ENCODE assay signal across 9 cellular contexts in the genomic region with DNA sequence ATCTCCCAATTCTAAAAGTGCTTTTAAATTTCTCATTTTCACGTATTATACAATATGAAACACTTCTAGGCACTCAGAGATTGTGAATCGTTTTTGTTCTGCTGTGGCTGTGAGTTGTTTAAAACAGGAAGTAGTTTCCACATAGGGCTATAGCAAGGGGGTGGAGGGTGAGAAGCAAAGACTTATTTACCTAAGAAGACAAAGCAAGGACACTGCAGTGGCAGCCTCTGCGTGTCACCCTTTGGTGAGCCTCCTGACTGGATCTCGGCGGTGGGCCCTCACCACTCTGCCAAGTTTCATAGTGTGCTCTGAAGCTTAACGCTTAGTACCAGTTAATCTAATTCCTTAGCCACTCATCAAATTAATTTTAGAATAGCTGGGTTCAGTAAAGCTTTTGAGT. TPM values are rescaled to one million over a fixed set of nuclear protein-coding genes. Genes with fewer than 3 reads are reported as not detected.
DNase-seq lines count a peak whose midpoint lies in the region; ATAC-seq and TF ChIP-seq lines count a peak whose summit lies in the region.
"Had no signal": no experiment of that assay in that cellular context is flagged by ENCODE, and none has a peak within 500 bp of the region (broad histone marks: within the 10 kb centered on the region; RNA-seq: fewer than 3 reads in every experiment).

No MANE protein-coding gene starts in this region.

- no peak for DNase-seq in activated naive CD8-positive, alpha-beta T cell treated with anti-CD3 and anti-CD28 coated beads, Interleukin-2, amount 10 ng/mL, durations not matched to agents 7 days and 5 days
- no peak for DNase-seq in activated naive CD8-positive, alpha-beta T cell treated with anti-CD3 and anti-CD28 coated beads for 36 hours
- peak; percentile 63 for DNase-seq in OCI-M1 (lab: John Stamatoyannopoulos, UW)
- DNase-seq in upper lobe of right lung, result no peak
- DNase-seq in NCI-H187 (lab: John Stamatoyannopoulos, UW), result no peak
- DNase-seq in NCI-H524 (lab: John Stamatoyannopoulos, UW), result no peak
- DNase-seq in nephron progenitor cell, result no peak

- no peak overlapping the region for H3K4me3 Mint-ChIP-seq in activated naive CD8-positive, alpha-beta T cell treated with anti-CD3 and anti-CD28 coated beads, Interleukin-2, amount 10 ng/mL, durations not matched to agents 7 days and 5 days
- H3K4me3 Mint-ChIP-seq in activated naive CD8-positive, alpha-beta T cell treated with anti-CD3 and anti-CD28 coated beads for 36 hours, result no peak overlapping the region
- no peak overlapping the region for H3K4me3 Mint-ChIP-seq in nephron progenitor cell

- H3K27me3 ChIP-seq in upper lobe of right lung, result no peaks in the 10 kb centered on the region

- H3K27ac ChIP-seq in upper lobe of right lung, result no peak overlapping the region
- H3K27ac ChIP-seq: SJSA1 had no signal

- peaks cover 17% of the 10 kb centered on the region for H3K27me3 Mint-ChIP-seq in activated naive CD8-positive, alpha-beta T cell treated with anti-CD3 and anti-CD28 coated beads, Interleukin-2, amount 10 ng/mL, durations not matched to agents 7 days and 5 days
- H3K27me3 Mint-ChIP-seq in activated naive CD8-positive, alpha-beta T cell treated with anti-CD3 and anti-CD28 coated beads for 36 hours, result peaks cover 10% of the 10 kb centered on the region
- H3K27me3 Mint-ChIP-seq in nephron progenitor cell (ENCODE audit: low read depth, poor library complexity), result peaks cover 5% of the 10 kb centered on the region

- POLR2A ChIA-PET in activated naive CD8-positive, alpha-beta T cell treated with anti-CD3 and anti-CD28 coated beads, Interleukin-2, amount 10 ng/mL, durations not matched to agents 7 days and 5 days (lab: Charles Lee), result no interaction called here

- no peaks in the 10 kb centered on the region for H3K36me3 ChIP-seq in upper lobe of right lung
- H3K36me3 ChIP-seq: SJSA1 had no signal

- intact Hi-C loops in upper lobe of right lung (cut with DNase I), result loop anchor here (10.0 kb wide), 1 partner anchor 568 kb away; no protein-coding TSS in a partner anchor

- H3K27ac Mint-ChIP-seq in activated naive CD8-positive, alpha-beta T cell treated with anti-CD3 and anti-CD28 coated beads, Interleukin-2, amount 10 ng/mL, durations not matched to agents 7 days and 5 days, result no peak overlapping the region
- no peak overlapping the region for H3K27ac Mint-ChIP-seq in activated naive CD8-positive, alpha-beta T cell treated with anti-CD3 and anti-CD28 coated beads for 36 hours
- H3K27ac Mint-ChIP-seq in nephron progenitor cell, result no peak overlapping the region

- peaks cover 1% of the 10 kb centered on the region for H3K4me1 Mint-ChIP-seq in activated naive CD8-positive, alpha-beta T cell treated with anti-CD3 and anti-CD28 coated beads, Interleukin-2, amount 10 ng/mL, durations not matched to agents 7 days and 5 days
- H3K4me1 Mint-ChIP-seq in activated naive CD8-positive, alpha-beta T cell treated with anti-CD3 and anti-CD28 coated beads for 36 hours, result no peaks in the 10 kb centered on the region
- peaks cover 9% of the 10 kb centered on the region for H3K4me1 Mint-ChIP-seq in nephron progenitor cell

- TF ChIP-seq CTCF in upper lobe of right lung (IDR thresholded peaks at IDR 0.05) (no peak), nephron progenitor cell (IDR thresholded peaks at IDR 0.05) (no peak)

- no peaks in the 10 kb centered on the region for H3K9me3 Mint-ChIP-seq in activated naive CD8-positive, alpha-beta T cell treated with anti-CD3 and anti-CD28 coated beads, Interleukin-2, amount 10 ng/mL, durations not matched to agents 7 days and 5 days
- no peaks in the 10 kb centered on the region for H3K9me3 Mint-ChIP-seq in activated naive CD8-positive, alpha-beta T cell treated with anti-CD3 and anti-CD28 coated beads for 36 hours
- peaks cover 3% of the 10 kb centered on the region for H3K9me3 Mint-ChIP-seq in nephron progenitor cell

- H3K4me1 ChIP-seq in upper lobe of right lung, result no peaks in the 10 kb centered on the region
- H3K4me1 ChIP-seq: SJSA1 had no signal

- H3K9me3 ChIP-seq in upper lobe of right lung, result no peaks in the 10 kb centered on the region
- H3K9me3 ChIP-seq: SJSA1 had no signal

- ATAC-seq in activated naive CD8-positive, alpha-beta T cell treated with anti-CD3 and anti-CD28 coated beads, Interleukin-2, amount 10 ng/mL, durations not matched to agents 7 days and 5 days (ENCODE audit: low read depth), result peak; percentile 63
- ATAC-seq in HG03060 (IDR thresholded peaks at IDR 0.05; ENCODE audit: low read depth, unreplicated experiment) (peak; percentile 72), upper lobe of right lung (peak; percentile 76)

- no peak overlapping the region for H3K4me3 ChIP-seq in upper lobe of right lung
- H3K4me3 ChIP-seq: SJSA1 had no signal

- H3K36me3 Mint-ChIP-seq in activated naive CD8-positive, alpha-beta T cell treated with anti-CD3 and anti-CD28 coated beads, Interleukin-2, amount 10 ng/mL, durations not matched to agents 7 days and 5 days, result no peaks in the 10 kb centered on the region
- H3K36me3 Mint-ChIP-seq in activated naive CD8-positive, alpha-beta T cell treated with anti-CD3 and anti-CD28 coated beads for 36 hours, result peaks cover 3% of the 10 kb centered on the region
- no peaks in the 10 kb centered on the region for H3K36me3 Mint-ChIP-seq in nephron progenitor cell (ENCODE audit: low read depth)

RNA-seq across cellular contexts. Expression of a gene that starts 56.8 kb away (rescaled TPM):
- 10 to 100 TPM; 11.5 to 11.8 TPM for total RNA-seq in activated naive CD8-positive, alpha-beta T cell treated with anti-CD3 and anti-CD28 coated beads, Interleukin-2, amount 10 ng/mL, durations not matched to agents 7 days and 5 days
- 1 to 10 TPM; 5.1 to 6.1 TPM for total RNA-seq in activated naive CD8-positive, alpha-beta T cell treated with anti-CD3 and anti-CD28 coated beads for 36 hours
- total RNA-seq in upper lobe of right lung, result 12.2 TPM
